15 cellular contexts compared by ENCODE assay signal in genomic region chr9:23587433-23587832, GRCh38.
DNase-seq lines count a peak whose midpoint lies in the region; ATAC-seq lines count a peak whose summit lies in the region.
"Had no signal": no experiment of that assay in that cellular context is flagged by ENCODE, and none has a peak within 500 bp of the region (broad histone marks: within the 10 kb centered on the region; RNA-seq: fewer than 3 reads in every experiment).

No MANE protein-coding gene starts in this region.

- H4K20me1 ChIP-seq in BLaER1, result no peaks in the 10 kb centered on the region

- H3K4me3 ChIP-seq in BLaER1, result peak overlapping the region; percentile 28; the same call in 1 of the 2 replicates

- peak overlapping the region; percentile 87 for H3K4me2 ChIP-seq in BLaER1

- no peaks in the 10 kb centered on the region for H3K9me3 ChIP-seq in BLaER1

- peak; percentile 96 for DNase-seq in RPMI8226
- DNase-seq in left cardiac atrium, result peak; percentile 84
- DNase-seq in posterior vena cava (ENCODE audit: low spot score), result peak; percentile 82
- DNase-seq in NCI-H2227 (lab: John Stamatoyannopoulos, UW; ENCODE audit: unreplicated experiment), result no peak
- no peak for DNase-seq in GM19240 (ENCODE audit: insufficient read length, low spot score)
- DNase-seq in NCI-H345 (lab: John Stamatoyannopoulos, UW), result no peak
- DNase-seq: activated CD4-positive, alpha-beta T cell treated with anti-CD3 and anti-CD28 coated beads, Interleukin-2, amount 50 U/mL, for 4 hours; activated effector memory CD4-positive, alpha-beta T cell treated with Interleukin-2 at 50 U/mL for 16 hours; cortex of kidney; EL; SW 1271; trophoblast cell had no signal

- H3K27ac ChIP-seq in BLaER1, result peak overlapping the region; percentile 83
- H3K27ac ChIP-seq: HL-60 had no signal

- H3K9ac ChIP-seq in BLaER1, result peak overlapping the region; percentile 66

- no peaks in the 10 kb centered on the region for H3K27me3 ChIP-seq in BLaER1

- H3K36me3 ChIP-seq in BLaER1, result no peaks in the 10 kb centered on the region

- H3K4me1 ChIP-seq in BLaER1, result peaks cover 57% of the 10 kb centered on the region

- ATAC-seq in left cardiac atrium (peak; percentile 94 to 96), HG03432 (IDR thresholded peaks at IDR 0.05; ENCODE audit: unreplicated experiment) (no peak)

- intact Hi-C loops in left cardiac atrium (cut with DNase I), result no loop called here
- intact Hi-C loops in posterior vena cava (cut with DNase I), result no loop called here

Comparison
In these comparisons a context has a peak if more than half of its experiments do, and no peak if none do; other contexts are left out.
1. DNase-seq: peak in RPMI8226 (single experiment), left cardiac atrium (single experiment) and posterior vena cava (single experiment); none in NCI-H2227 (single experiment), GM19240 (single experiment) and NCI-H345 (single experiment).